ENCODE assay signal across 9 cellular contexts in the genomic region with DNA sequence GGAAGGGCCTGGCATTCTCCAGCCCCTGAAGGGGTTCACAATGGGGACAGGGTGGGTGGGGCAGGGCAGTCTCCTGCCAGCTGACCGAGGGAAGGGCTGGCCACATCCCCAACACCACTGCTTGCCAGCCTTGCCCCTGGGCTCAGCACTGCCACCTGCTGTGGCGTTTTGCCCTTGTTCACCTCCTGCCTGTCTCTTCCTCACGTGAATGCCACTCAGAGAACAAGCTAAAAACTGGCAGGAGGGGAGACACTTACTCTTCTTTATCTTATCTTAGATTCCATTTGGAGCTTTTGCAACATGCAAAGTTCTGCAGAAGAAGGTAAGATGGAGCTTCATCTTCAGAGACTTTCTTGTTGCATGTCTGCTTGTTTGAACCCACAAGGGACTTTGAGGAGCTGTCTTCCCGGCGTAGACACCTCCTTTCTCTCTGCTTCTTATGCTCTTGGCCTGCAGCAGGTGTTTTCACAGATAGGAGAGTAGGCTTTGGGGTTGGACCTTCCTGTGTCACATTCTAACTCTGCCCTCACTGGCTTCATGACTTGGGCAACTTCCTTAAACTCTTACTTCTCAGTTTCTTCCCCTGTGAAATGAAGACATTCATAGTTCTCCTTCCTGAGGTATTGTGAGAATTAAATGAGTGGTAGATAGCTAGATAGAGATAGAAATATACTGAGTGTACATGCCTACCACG. TPM values are rescaled to one million over a fixed set of nuclear protein-coding genes. Genes with fewer than 3 reads are reported as not detected.
DNase-seq lines count a peak whose midpoint lies in the region; ATAC-seq and TF ChIP-seq lines count a peak whose summit lies in the region.
"Had no signal": no experiment of that assay in that cellular context is flagged by ENCODE, and none has a peak within 500 bp of the region (broad histone marks: within the 10 kb centered on the region; RNA-seq: fewer than 3 reads in every experiment).

No MANE protein-coding gene starts in this region.

- peak; percentile 38 for TF ChIP-seq CTCF in GM12865 (IDR thresholded peaks at IDR 0.05; ENCODE audit: insufficient read depth, low read depth, low read length, missing control alignments)
- peak; percentile 13 for TF ChIP-seq CTCF in fibroblast of villous mesenchyme (IDR thresholded peaks at IDR 0.05; ENCODE audit: insufficient read depth, low read depth, low read length)

- ATAC-seq in HG03378 (IDR thresholded peaks at IDR 0.05; ENCODE audit: unreplicated experiment) (no peak), GM21717 (IDR thresholded peaks at IDR 0.05; ENCODE audit: unreplicated experiment) (no peak), HG02884 (IDR thresholded peaks at IDR 0.05; ENCODE audit: unreplicated experiment) (no peak)

- H3K4me3 ChIP-seq in GM12865 (ENCODE audit: low read depth, low read length) (no peak overlapping the region), fibroblast of villous mesenchyme (ENCODE audit: low read depth, low read length) (no peak overlapping the region)

- DNase-seq in A172 (ENCODE audit: low spot score) (peak; percentile 55), GM12865 (ENCODE audit: low read depth) (peak; percentile 30), SIG-M5 treated with dmso at 0.1 percent for 504 hours (lab: John Stamatoyannopoulos, UW; ENCODE audit: unreplicated experiment) (peak; percentile 84), fibroblast of villous mesenchyme (ENCODE audit: low read depth) (no peak), NCI-H345 treated with DMSO at 0.1 percent for 48 hours (lab: John Stamatoyannopoulos, UW; ENCODE audit: unreplicated experiment) (no peak)
- DNase-seq: activated CD4-positive, CD25-positive, alpha-beta regulatory T cell treated with anti-CD3 and anti-CD28 coated beads, Interleukin-2, amount 50 U/mL, for 72 hours had no signal

RNA-seq across cellular contexts. Expression of gene LRSAM1, which starts 4.1 kb away (rescaled TPM):
- 8.5 and 9.6 TPM in 2 replicates for total RNA-seq in A172 (2014; rRNA removed; shearing (Covaris generic))
- total RNA-seq in fibroblast of villous mesenchyme: 12.5 and 20.0 TPM in 2 replicates

RNA-seq across cellular contexts. Expression of gene RPL12, which starts 4.2 kb away (rescaled TPM):
- 1,716 and 1,722 TPM in 2 replicates for total RNA-seq in A172 (2014; rRNA removed; shearing (Covaris generic))
- total RNA-seq in fibroblast of villous mesenchyme: 798 and 844 TPM in 2 replicates

RNA-seq across cellular contexts. Expression of gene ZNF79, which starts 31.3 kb away (rescaled TPM):
- total RNA-seq in A172 (2014; rRNA removed; shearing (Covaris generic)): 11.5 and 13.3 TPM in 2 replicates
- total RNA-seq in fibroblast of villous mesenchyme: 10.6 and 12.5 TPM in 2 replicates

RNA-seq across cellular contexts. Expression of gene SLC2A8, which starts 58.5 kb away (rescaled TPM):
- total RNA-seq in A172 (2014; rRNA removed; shearing (Covaris generic)): 13.8 and 24.1 TPM in 2 replicates
- total RNA-seq in fibroblast of villous mesenchyme: 8.2 and 9.3 TPM in 2 replicates

Comparison
In these comparisons a context has a peak if more than half of its experiments do, and no peak if none do; other contexts are left out.
1. DNase-seq: peak in A172 (single experiment), GM12865 (single experiment) and SIG-M5 treated with dmso at 0.1 percent for 504 hours (single experiment); none in fibroblast of villous mesenchyme (single experiment) and NCI-H345 treated with DMSO at 0.1 percent for 48 hours (single experiment).